13 cellular contexts compared by ENCODE assay signal in genomic region chr7:106050743-106051110, GRCh38.
DNase-seq lines count a peak whose midpoint lies in the region; ATAC-seq and TF ChIP-seq lines count a peak whose summit lies in the region.
"Had no signal": no experiment of that assay in that cellular context is flagged by ENCODE, and none has a peak within 500 bp of the region (broad histone marks: within the 10 kb centered on the region; RNA-seq: fewer than 3 reads in every experiment).

No MANE protein-coding gene starts in this region.

- H3K79me2 ChIP-seq in SU-DHL-6 (ENCODE audit: insufficient read depth, low read length) = peaks cover 16% of the 10 kb centered on the region; the same call in 1 of the 2 replicates

- peak overlapping the region; percentile 70 for H3K4me2 ChIP-seq in SU-DHL-6 (ENCODE audit: low read depth, low read length, poor library complexity, severe bottlenecking)

- no peak overlapping the region for H3K27ac Mint-ChIP-seq in activated T-helper 17 cell treated with anti-CD3 and anti-CD28 coated beads, Interleukin-2, amount 50 U/mL, for 72 hours
- H3K27ac Mint-ChIP-seq: activated CD4-positive, alpha-beta memory T cell treated with anti-CD3 and anti-CD28 coated beads for 36 hours; activated naive CD8-positive, alpha-beta T cell treated with anti-CD3 and anti-CD28 coated beads, Interleukin-2, amount 10 ng/mL, durations not matched to agents 7 days and 5 days had no signal

- peak overlapping the region; percentile 70 for H3K9ac ChIP-seq in SU-DHL-6 (ENCODE audit: low read length)
- H3K9ac ChIP-seq: BLaER1 treated with 17β-estradiol and CSF1 and Interleukin-3, amounts not matched to agents 10 nM and 100 nM had no signal

- no peaks in the 10 kb centered on the region for H3K9me3 Mint-ChIP-seq in activated T-helper 17 cell treated with anti-CD3 and anti-CD28 coated beads, Interleukin-2, amount 50 U/mL, for 72 hours
- H3K9me3 Mint-ChIP-seq: activated CD4-positive, alpha-beta memory T cell treated with anti-CD3 and anti-CD28 coated beads for 36 hours; activated naive CD8-positive, alpha-beta T cell treated with anti-CD3 and anti-CD28 coated beads, Interleukin-2, amount 10 ng/mL, durations not matched to agents 7 days and 5 days had no signal

- TF ChIP-seq CTCF in SU-DHL-6 (IDR thresholded peaks at IDR 0.05; ENCODE audit: insufficient read depth, low read length, poor library complexity, severe bottlenecking) (no peak), fibroblast of pulmonary artery (IDR thresholded peaks at IDR 0.05; ENCODE audit: low read length, missing control alignments) (no peak)

- ATAC-seq in GM18909 (IDR thresholded peaks at IDR 0.05; ENCODE audit: poor library complexity, unreplicated experiment) = no peak
- ATAC-seq in activated T-helper 17 cell treated with anti-CD3 and anti-CD28 coated beads, Interleukin-2, amount 50 U/mL, for 72 hours (replicated peaks) = no peak

- peaks cover 3% of the 10 kb centered on the region for H3K27me3 Mint-ChIP-seq in activated T-helper 17 cell treated with anti-CD3 and anti-CD28 coated beads, Interleukin-2, amount 50 U/mL, for 72 hours
- H3K27me3 Mint-ChIP-seq: activated CD4-positive, alpha-beta memory T cell treated with anti-CD3 and anti-CD28 coated beads for 36 hours had no signal

- no peaks in the 10 kb centered on the region for H3K36me3 Mint-ChIP-seq in activated T-helper 17 cell treated with anti-CD3 and anti-CD28 coated beads, Interleukin-2, amount 50 U/mL, for 72 hours (ENCODE audit: low read depth)
- H3K36me3 Mint-ChIP-seq: activated CD4-positive, alpha-beta memory T cell treated with anti-CD3 and anti-CD28 coated beads for 36 hours; activated naive CD8-positive, alpha-beta T cell treated with anti-CD3 and anti-CD28 coated beads, Interleukin-2, amount 10 ng/mL, durations not matched to agents 7 days and 5 days had no signal

- H3K27me3 ChIP-seq in SU-DHL-6 (ENCODE audit: low read length) (no peaks in the 10 kb centered on the region), H7 (ENCODE audit: control insufficient read depth, insufficient read depth, low read length) (no peaks in the 10 kb centered on the region)
- H3K27me3 ChIP-seq: BLaER1 treated with 17β-estradiol and CSF1 and Interleukin-3, amounts not matched to agents 10 nM and 100 nM had no signal

- DNase-seq in EH (ENCODE audit: low read depth) (peak; percentile 82), fibroblast of pulmonary artery (ENCODE audit: low read depth) (peak; percentile 82), renal cortical epithelial cell (ENCODE audit: low read depth) (peak; percentile 64), H7 (no peak), DMS79 (lab: John Stamatoyannopoulos, UW) (no peak)
- DNase-seq: activated CD4-positive, alpha-beta memory T cell treated with anti-CD3 and anti-CD28 coated beads for 36 hours; activated naive CD8-positive, alpha-beta T cell treated with anti-CD3 and anti-CD28 coated beads, Interleukin-2, amount 10 ng/mL, durations not matched to agents 7 days and 5 days; NCI-H1092; NCI-H526 treated with DMSO at 0.1 percent for 48 hours had no signal

- H2AFZ ChIP-seq in SU-DHL-6 (ENCODE audit: low read depth, low read length, severe bottlenecking) = peak overlapping the region; percentile 2

- H3K9me2 ChIP-seq in SU-DHL-6 (replicated peaks; ENCODE audit: insufficient read depth, low read length) = no peaks in the 10 kb centered on the region

- H4K20me1 ChIP-seq in SU-DHL-6 (ENCODE audit: low read depth, low read length) = no peaks in the 10 kb centered on the region
- H4K20me1 ChIP-seq: BLaER1 treated with 17β-estradiol and CSF1 and Interleukin-3, amounts not matched to agents 10 nM and 100 nM had no signal

- H3K4me1 Mint-ChIP-seq in activated T-helper 17 cell treated with anti-CD3 and anti-CD28 coated beads, Interleukin-2, amount 50 U/mL, for 72 hours = no peaks in the 10 kb centered on the region
- H3K4me1 Mint-ChIP-seq: activated naive CD8-positive, alpha-beta T cell treated with anti-CD3 and anti-CD28 coated beads, Interleukin-2, amount 10 ng/mL, durations not matched to agents 7 days and 5 days had no signal

- H3K9me3 ChIP-seq in SU-DHL-6 (ENCODE audit: insufficient read depth, low read length) = no peaks in the 10 kb centered on the region

- H3K36me3 ChIP-seq in SU-DHL-6 (ENCODE audit: low read length) = no peaks in the 10 kb centered on the region
- H3K36me3 ChIP-seq in H7 (replicated peaks; ENCODE audit: control insufficient read depth, insufficient read depth, low read length) = no peaks in the 10 kb centered on the region
- H3K36me3 ChIP-seq: BLaER1 treated with 17β-estradiol and CSF1 and Interleukin-3, amounts not matched to agents 10 nM and 100 nM had no signal

- H3F3A ChIP-seq in SU-DHL-6 (ENCODE audit: insufficient read depth) = peaks cover 79% of the 10 kb centered on the region

- H3K4me3 ChIP-seq in SU-DHL-6 (ENCODE audit: insufficient read depth, low read length, poor library complexity, severe bottlenecking) (no peak overlapping the region), fibroblast of pulmonary artery (replicated peaks; ENCODE audit: low read depth, low read length) (no peak overlapping the region), H7 (ENCODE audit: insufficient read depth, low read depth, low read length) (no peak overlapping the region)
- H3K4me3 ChIP-seq: BLaER1 treated with 17β-estradiol and CSF1 and Interleukin-3, amounts not matched to agents 10 nM and 100 nM had no signal

- H3K4me3 Mint-ChIP-seq in activated T-helper 17 cell treated with anti-CD3 and anti-CD28 coated beads, Interleukin-2, amount 50 U/mL, for 72 hours = no peak overlapping the region
- H3K4me3 Mint-ChIP-seq: activated CD4-positive, alpha-beta memory T cell treated with anti-CD3 and anti-CD28 coated beads for 36 hours; activated naive CD8-positive, alpha-beta T cell treated with anti-CD3 and anti-CD28 coated beads, Interleukin-2, amount 10 ng/mL, durations not matched to agents 7 days and 5 days had no signal

- H3K27ac ChIP-seq in SU-DHL-6 (ENCODE audit: low read depth, low read length) = peak overlapping the region; percentile 97
- H3K27ac ChIP-seq: BLaER1 treated with 17β-estradiol and CSF1 and Interleukin-3, amounts not matched to agents 10 nM and 100 nM had no signal

Comparison
In these comparisons a context has a peak if more than half of its experiments do, and no peak if none do; other contexts are left out.
1. DNase-seq: peak in EH (single experiment), fibroblast of pulmonary artery (single experiment) and renal cortical epithelial cell (single experiment); none in H7 (single experiment) and DMS79 (single experiment).